Comparison of ENCODE assay signal across 10 cellular contexts in the genomic region with DNA sequence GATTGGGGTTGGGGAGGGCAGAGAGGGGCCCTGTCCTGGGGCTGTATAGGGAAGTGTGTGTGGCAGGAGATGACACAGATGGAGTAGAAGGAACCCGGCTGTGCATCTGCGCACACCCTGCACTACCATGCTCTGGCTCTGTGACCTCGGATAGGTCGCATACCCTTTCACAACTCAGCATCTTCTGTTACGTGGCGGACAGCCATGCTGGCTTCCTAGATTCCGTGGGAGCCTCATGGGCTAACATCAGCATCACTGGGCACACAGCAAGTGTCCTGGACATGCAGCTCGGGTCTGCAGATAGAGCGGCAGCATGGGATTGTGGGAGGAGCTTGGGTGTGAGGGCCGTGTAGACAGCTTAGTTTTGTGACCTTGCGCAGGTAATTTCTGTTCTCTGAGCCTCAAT. TPM values are rescaled to one million over a fixed set of nuclear protein-coding genes. Genes with fewer than 3 reads are reported as not detected.
A peak's percentile ranks its signal among the peaks of the same experiment; 100 is the strongest.
DNase-seq lines count a peak whose midpoint lies in the region; ATAC-seq and TF ChIP-seq lines count a peak whose summit lies in the region.
"Had no signal": no experiment of that assay in that cellular context is flagged by ENCODE, and none has a peak within 500 bp of the region (broad histone marks: within the 10 kb centered on the region; RNA-seq: fewer than 3 reads in every experiment).

No MANE protein-coding gene starts in this region.

- no peak for TF ChIP-seq CTCF in cardiac muscle cell (IDR thresholded peaks at IDR 0.05; ENCODE audit: low read depth, low read length)
- TF ChIP-seq CTCF in gastroesophageal sphincter (IDR thresholded peaks at IDR 0.05), result no peak

- H3K9me3 ChIP-seq in cardiac muscle cell (ENCODE audit: low read depth), result no peaks in the 10 kb centered on the region
- H3K9me3 ChIP-seq in SK-N-MC (ENCODE audit: low read depth, low read length), result no peaks in the 10 kb centered on the region
- H3K9me3 ChIP-seq in gastroesophageal sphincter, result no peaks in the 10 kb centered on the region
- H3K9me3 ChIP-seq in thymus (ENCODE audit: control insufficient read depth), result no peaks in the 10 kb centered on the region

- peak overlapping the region; percentile 98 for H3K27ac ChIP-seq in cardiac muscle cell
- H3K27ac ChIP-seq in SK-N-MC, result no peak overlapping the region
- H3K27ac ChIP-seq in gastroesophageal sphincter, result peak overlapping the region in 3 of 4 donors; percentile 63 to 98 (median 97)
- peak overlapping the region; percentile 15 for H3K27ac ChIP-seq in thymus (ENCODE audit: low read depth)

- H3K36me3 ChIP-seq in cardiac muscle cell (peaks cover 11% of the 10 kb centered on the region), SK-N-MC (ENCODE audit: insufficient read depth, low read length) (peaks cover 37% of the 10 kb centered on the region), gastroesophageal sphincter (peaks cover 0 to 30% of the 10 kb centered on the region in 2 donors), thymus (ENCODE audit: control insufficient read depth, insufficient read depth) (peaks cover 38% of the 10 kb centered on the region)

- DNase-seq in cardiac muscle cell (ENCODE audit: low read depth in 1 of 2, low spot score in 1 of 2) (no peak), cardiac septum (ENCODE audit: low spot score) (no peak), SK-N-MC (ENCODE audit: low read depth, low spot score) (no peak), iPS-NIHi7 (ENCODE audit: extremely low spot score) (no peak), hippocampal formation (lab: John Stamatoyannopoulos, UW) (no peak), NAMALWA (ENCODE audit: low spot score) (no peak)
- DNase-seq: OCI-M1 had no signal

- no peak overlapping the region for H3K9ac ChIP-seq in SK-N-MC (ENCODE audit: insufficient read length)

- no peak for ATAC-seq in gastroesophageal sphincter

- WGBS in gastroesophageal sphincter (ENCODE audit: low coverage in 1 of 2), 2 donors, result 68 to 86% methylated on average over 6 to 10 of the region's 11 CpGs
- WGBS in thymus, result 89% methylated on average over 11 of the region's 11 CpGs

- H3K4me3 ChIP-seq in cardiac muscle cell, result peak overlapping the region; percentile 98
- H3K4me3 ChIP-seq in SK-N-MC, result peak overlapping the region; percentile 83; the same call in 1 of the 2 replicates
- no peak overlapping the region for H3K4me3 ChIP-seq in gastroesophageal sphincter
- H3K4me3 ChIP-seq in thymus (ENCODE audit: low read length), result no peak overlapping the region

- no peaks in the 10 kb centered on the region for H3K27me3 ChIP-seq in cardiac muscle cell
- no peaks in the 10 kb centered on the region for H3K27me3 ChIP-seq in gastroesophageal sphincter
- no peaks in the 10 kb centered on the region for H3K27me3 ChIP-seq in thymus (ENCODE audit: control insufficient read depth, insufficient read depth)

- TF ChIP-seq EP300 in gastroesophageal sphincter (IDR thresholded peaks at IDR 0.05), result no peak

- no peak for TF ChIP-seq POLR2A in gastroesophageal sphincter (IDR thresholded peaks at IDR 0.05)

- H3K4me1 ChIP-seq in cardiac muscle cell (ENCODE audit: low read depth) (peaks cover 24% of the 10 kb centered on the region), gastroesophageal sphincter (peaks cover 3 to 62% (median 37%) of the 10 kb centered on the region in 3 donors), thymus (ENCODE audit: control insufficient read depth, insufficient read depth, low read length) (peaks cover 21% of the 10 kb centered on the region)

- intact Hi-C loops in cardiac septum (cut with DNase I), result loop anchor here (5.0 kb wide), 1 partner anchor 271 kb away; the partner anchor contains the start of gene SCAI

RNA-seq across cellular contexts. Expression of gene ARPC5L, which starts 9.2 kb away (rescaled TPM):
- total RNA-seq in cardiac muscle cell, result 24.3 and 36.0 TPM in 2 replicates
- polyA plus RNA-seq in cardiac muscle cell, result 61.2 and 88.8 TPM in 2 replicates
- total RNA-seq in cardiac septum, result 53.8 TPM
- 10 to 100 TPM; 19.9 to 27.6 (median 20.3) TPM for total RNA-seq in gastroesophageal sphincter
- polyA plus RNA-seq in thymus, result 46.4 TPM

RNA-seq across cellular contexts. Expression of gene RPL35, which starts 9.4 kb away (rescaled TPM):
- total RNA-seq in cardiac muscle cell, result 2,527 and 2,996 TPM in 2 replicates
- polyA plus RNA-seq in cardiac muscle cell, result 1,204 and 1,356 TPM in 2 replicates
- total RNA-seq in cardiac septum, result 610 TPM
- 1,000 to 10,000 TPM; 1,026 to 2,785 (median 2,065) TPM for total RNA-seq in gastroesophageal sphincter
- polyA plus RNA-seq in thymus, result 4,941 TPM

RNA-seq across cellular contexts. Expression of gene WDR38, which starts 17.9 kb away (rescaled TPM):
- total RNA-seq in cardiac muscle cell (not detected in 2 replicates), cardiac septum (not detected), gastroesophageal sphincter (not detected)
- polyA plus RNA-seq in cardiac muscle cell (not detected in 2 replicates), thymus (0.30 TPM)
- total RNA-seq: mononuclear cell had no signal

Comparison
In these comparisons a context has a peak if more than half of its experiments do, and no peak if none do; other contexts are left out.
1. H3K4me3 ChIP-seq: peak in cardiac muscle cell (single experiment) and SK-N-MC (single experiment); none in gastroesophageal sphincter (0 of 2) and thymus (single experiment).